17 cellular contexts compared by ENCODE assay signal in genomic region chr3:101858464-101858863, GRCh38. TPM values are rescaled to one million over a fixed set of nuclear protein-coding genes. Genes with fewer than 3 reads are reported as not detected.
DNase-seq lines count a peak whose midpoint lies in the region; ATAC-seq and TF ChIP-seq lines count a peak whose summit lies in the region.
"Had no signal": no experiment of that assay in that cellular context is flagged by ENCODE, and none has a peak within 500 bp of the region (broad histone marks: within the 10 kb centered on the region; RNA-seq: fewer than 3 reads in every experiment).

No MANE protein-coding gene starts in this region.

- no peak for DNase-seq in CD4-positive, alpha-beta memory T cell
- DNase-seq in ascending aorta (ENCODE audit: low spot score in 2 of 2) (no peak), naive B cell (no peak), amygdala (lab: John Stamatoyannopoulos, UW) (no peak), C1 segment of cervical spinal cord (lab: John Stamatoyannopoulos, UW) (no peak)
- DNase-seq: activated CD4-positive, alpha-beta T cell treated with anti-CD3 and anti-CD28 coated beads for 4 hours; activated T-cell treated with anti-CD3 and anti-CD28 coated beads, Interleukin-2, amount 50 U/mL, for 1 hour; GM23248; NCI-H1436 treated with DMSO at 0.1 percent for 48 hours; NCI-H226; psoas muscle; stimulated activated CD4-positive, alpha-beta T cell treated with anti-CD3 and anti-CD28 coated beads, Interleukin-15, amount 100 ng/mL, for 24 hours; substantia nigra; T-helper 9 cell had no signal

- intact Hi-C loops in CD4-positive, alpha-beta memory T cell (cut with micrococcal nuclease) = no loop called here
- intact Hi-C loops in ascending aorta (cut with DNase I) = no loop called here

- H3K27ac ChIP-seq in CD4-positive, alpha-beta memory T cell (ENCODE audit: low read depth, low read length) = no peak overlapping the region
- H3K27ac ChIP-seq in ascending aorta = peak overlapping the region; percentile 9 to 23
- H3K27ac ChIP-seq: GM23248, KMS-11, psoas muscle had no signal

- no peaks in the 10 kb centered on the region for H3K9me3 Mint-ChIP-seq in CD4-positive, alpha-beta memory T cell
- no peaks in the 10 kb centered on the region for H3K9me3 Mint-ChIP-seq in naive B cell

- no peak overlapping the region for H3K4me3 ChIP-seq in CD4-positive, alpha-beta memory T cell (ENCODE audit: low read length in 2 of 2)
- H3K4me3 ChIP-seq in ascending aorta = no peak overlapping the region
- H3K4me3 ChIP-seq: GM23248, psoas muscle had no signal

- POLR2A ChIA-PET in CD4-positive, alpha-beta memory T cell (lab: Charles Lee; ENCODE audit: partially characterized antibody) = interaction anchor here (1.5 to 2.3 kb wide), 2 partner anchors 9 to 182 kb away, joined by 3 to 13 read pairs; partner anchors contain the start of gene NFKBIZ

- peaks cover 69 to 81% of the 10 kb centered on the region in 2 donors for H3K36me3 Mint-ChIP-seq in CD4-positive, alpha-beta memory T cell
- peaks cover 54 to 57% of the 10 kb centered on the region in 2 donors for H3K36me3 Mint-ChIP-seq in naive B cell

- peaks cover 31% of the 10 kb centered on the region for H3K4me1 ChIP-seq in CD4-positive, alpha-beta memory T cell (ENCODE audit: insufficient read depth, low read length)
- H3K4me1 ChIP-seq in ascending aorta = peaks cover 0 to 14% of the 10 kb centered on the region in 2 donors
- H3K4me1 ChIP-seq: psoas muscle had no signal

- no peaks in the 10 kb centered on the region for H3K27me3 Mint-ChIP-seq in CD4-positive, alpha-beta memory T cell
- no peaks in the 10 kb centered on the region for H3K27me3 Mint-ChIP-seq in naive B cell

- H3K36me3 ChIP-seq in CD4-positive, alpha-beta memory T cell (ENCODE audit: insufficient read depth, low read length) = peaks cover 73% of the 10 kb centered on the region
- peaks cover 79 to 92% of the 10 kb centered on the region in 2 donors for H3K36me3 ChIP-seq in ascending aorta

- CTCF ChIA-PET in CD4-positive, alpha-beta memory T cell (lab: Charles Lee; ENCODE audit: partially characterized antibody) = interaction anchor here (1.1 to 2.0 kb wide), 2 partner anchors 56 to 367 kb away, joined by 4 to 8 read pairs; no protein-coding TSS in a partner anchor

- no peaks in the 10 kb centered on the region for H3K9me3 ChIP-seq in CD4-positive, alpha-beta memory T cell (ENCODE audit: control insufficient read depth in 1 of 2, low read length in 2 of 2)
- no peaks in the 10 kb centered on the region for H3K9me3 ChIP-seq in ascending aorta
- H3K9me3 ChIP-seq: psoas muscle had no signal

- H3K27me3 ChIP-seq in CD4-positive, alpha-beta memory T cell (ENCODE audit: insufficient read depth, low read length) = no peaks in the 10 kb centered on the region
- no peaks in the 10 kb centered on the region for H3K27me3 ChIP-seq in ascending aorta

- ATAC-seq in naive B cell (ENCODE audit: low read depth in 2 of 2) (no peak), HG03460 (IDR thresholded peaks at IDR 0.05; ENCODE audit: unreplicated experiment) (no peak)
- ATAC-seq: psoas muscle had no signal

- H3K27ac Mint-ChIP-seq in CD4-positive, alpha-beta memory T cell = peak overlapping the region in 6 of 7 donors; percentile 1 to 69 (median 36)
- peak overlapping the region in 4 of 6 donors; percentile 20 to 63 (median 38) for H3K27ac Mint-ChIP-seq in naive B cell

- peaks cover 18 to 38% (median 33%) of the 10 kb centered on the region in 4 donors for H3K4me1 Mint-ChIP-seq in CD4-positive, alpha-beta memory T cell
- peaks cover 38 to 60% (median 42%) of the 10 kb centered on the region in 3 donors for H3K4me1 Mint-ChIP-seq in naive B cell

- peak; percentile 10 for TF ChIP-seq POLR2A in GM19099 (IDR thresholded peaks at IDR 0.05; ENCODE audit: extremely low read depth, insufficient read length, low read depth)

- H3K4me3 Mint-ChIP-seq in CD4-positive, alpha-beta memory T cell = peak overlapping the region in 2 of 8 donors; percentile 1 to 34
- H3K4me3 Mint-ChIP-seq in naive B cell = no peak overlapping the region

- no peak for TF ChIP-seq CTCF in ascending aorta (IDR thresholded peaks at IDR 0.05)

RNA-seq across cellular contexts. Expression of gene NFKBIZ, which starts 9.2 kb away (rescaled TPM):
- total RNA-seq in CD4-positive, alpha-beta memory T cell = 10 to 100 TPM; 75.9 to 79.5 TPM
- 10 to 100 TPM in 1 of 2 donors, 1 to 10 TPM in 1; 7.3 to 13.2 TPM for polyA plus RNA-seq in CD4-positive, alpha-beta memory T cell
- 349 TPM for total RNA-seq in ascending aorta
- polyA plus RNA-seq in naive B cell (ENCODE audit: low read depth in 6 of 6) = 10 to 100 TPM in 5 of 6 donors, 1 to 10 TPM in 1; 7.4 to 28.5 (median 21.9) TPM
